16 cellular contexts compared by ENCODE assay signal in the genomic region with DNA sequence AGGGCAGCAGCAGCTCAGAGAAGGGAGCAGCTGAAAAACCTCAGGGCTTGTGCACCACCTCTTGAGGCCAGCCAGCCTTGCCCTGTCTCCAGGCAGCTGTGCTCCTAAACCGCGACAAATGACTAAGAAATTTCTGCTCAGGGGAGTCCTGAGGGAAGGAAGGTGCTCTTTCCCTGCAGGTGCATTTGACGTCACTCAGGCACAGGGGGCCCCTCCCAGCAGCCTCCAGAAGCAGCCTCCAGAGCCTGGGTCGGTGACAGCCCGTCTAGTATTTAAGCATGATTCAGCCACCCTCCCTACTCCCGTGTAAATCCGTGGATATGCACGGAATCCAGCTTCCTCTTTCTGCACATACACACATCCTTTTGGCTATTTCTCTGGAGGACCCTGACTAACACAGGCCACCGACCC.
A peak's percentile ranks its signal among the peaks of the same experiment; 100 is the strongest.
DNase-seq lines count a peak whose midpoint lies in the region; ATAC-seq and TF ChIP-seq lines count a peak whose summit lies in the region.
"Had no signal": no experiment of that assay in that cellular context is flagged by ENCODE, and none has a peak within 500 bp of the region (broad histone marks: within the 10 kb centered on the region; RNA-seq: fewer than 3 reads in every experiment).

No MANE protein-coding gene starts in this region.

- H3K27ac ChIP-seq in H9 (ENCODE audit: insufficient read length, low read depth, low read length), result no peak overlapping the region
- peak overlapping the region; percentile 94 for H3K27ac ChIP-seq in PC-3 (ENCODE audit: low read length)
- no peak overlapping the region for H3K27ac ChIP-seq in RWPE1
- H3K27ac ChIP-seq: brain microvascular endothelial cell, left ventricle myocardium inferior, neutrophil, thyroid gland had no signal

- WGBS in H9 (ENCODE audit: extremely low coverage, insufficient read length, low lambda C conversion rate), result no CpG with 5 or more reads among the region's 9 CpGs

- no peak overlapping the region for H2BK5ac ChIP-seq in H9 (ENCODE audit: insufficient read length, low read length)

- ATAC-seq in PC-3 (peak; percentile 67), natural killer cell (no peak)

- no peak overlapping the region for H4K91ac ChIP-seq in H9 (ENCODE audit: insufficient read length, low read depth, low read length)

- H4K5ac ChIP-seq in H9 (ENCODE audit: insufficient read length, low read depth, low read length), result no peak overlapping the region

- H3K36me3 ChIP-seq in PC-3 (ENCODE audit: low read depth, low read length) (no peaks in the 10 kb centered on the region), kidney epithelial cell (ENCODE audit: control insufficient read depth, insufficient read depth, low read length) (no peaks in the 10 kb centered on the region)
- H3K36me3 ChIP-seq: brain microvascular endothelial cell, left ventricle myocardium inferior, neutrophil, thyroid gland had no signal

- H3K14ac ChIP-seq in H9 (ENCODE audit: insufficient read depth, low read length), result peak overlapping the region; percentile 46; the same call in 1 of the 2 replicates

- H3K4me3 Mint-ChIP-seq in H9 (no peak overlapping the region), natural killer cell (no peak overlapping the region), osteocyte (ENCODE audit: unreplicated experiment) (no peak overlapping the region), immature natural killer cell (no peak overlapping the region)
- H3K4me3 Mint-ChIP-seq: T-helper 1 cell treated with Interleukin-12 subunit alpha and Interleukin-12 subunit beta and Interleukin-4 antibody, amounts not matched to agents 30 μg/mL and 1 μg/mL, for 36 hours had no signal

- no peak overlapping the region for H2BK20ac ChIP-seq in H9 (ENCODE audit: low read depth, low read length, poor library complexity, severe bottlenecking)

- H2AFZ ChIP-seq in H9 (ENCODE audit: low read length), result no peak overlapping the region
- no peak overlapping the region for H2AFZ ChIP-seq in PC-3 (ENCODE audit: low read length)

- no peaks in the 10 kb centered on the region for H3K9me2 ChIP-seq in PC-3 (replicated peaks; ENCODE audit: low read length)

- POLR2A ChIA-PET in PC-3 (lab: Charles Lee; ENCODE audit: unreplicated experiment), result interaction anchor here (0.6 kb wide), 2 partner anchors 559 to 1617 kb away, joined by 3 to 4 read pairs; no protein-coding TSS in a partner anchor
- POLR2A ChIA-PET in RWPE1 (lab: Yijun Ruan, JAX; ENCODE audit: low non-redundant PET), result no interaction called here

- no peak overlapping the region for H3K56ac ChIP-seq in H9 (ENCODE audit: insufficient read length, low read depth, low read length)

- BruUV-seq in PC-3 (replicated peaks; lab: Mats Ljungman, UMichigan), result no TSS peak

- H2BK12ac ChIP-seq in H9 (ENCODE audit: insufficient read length, low read depth, low read length), result no peak overlapping the region

- H3K23me2 ChIP-seq in H9 (ENCODE audit: insufficient read length, low read depth, low read length, poor library complexity, severe bottlenecking), result no peaks in the 10 kb centered on the region

- H3K27me3 ChIP-seq in H9 (ENCODE audit: insufficient read depth, low read length), result no peaks in the 10 kb centered on the region
- no peaks in the 10 kb centered on the region for H3K27me3 ChIP-seq in PC-3 (ENCODE audit: low read length)
- H3K27me3 ChIP-seq in kidney epithelial cell (ENCODE audit: control insufficient read depth, insufficient read depth, low read length), result no peaks in the 10 kb centered on the region
- H3K27me3 ChIP-seq: brain microvascular endothelial cell, thyroid gland had no signal

- no peak overlapping the region for H2BK120ac ChIP-seq in H9 (ENCODE audit: low read depth, low read length, poor library complexity, severe bottlenecking)

- H4K8ac ChIP-seq in H9 (replicated peaks; ENCODE audit: insufficient read length, low read depth, low read length), result no peak overlapping the region

- H3K4me1 Mint-ChIP-seq in H9, result peaks cover 10 to 17% of the 10 kb centered on the region in 2 experiments
- H3K4me1 Mint-ChIP-seq in natural killer cell, result no peaks in the 10 kb centered on the region
- H3K4me1 Mint-ChIP-seq in osteocyte (ENCODE audit: unreplicated experiment), result peaks cover 6% of the 10 kb centered on the region
- no peaks in the 10 kb centered on the region for H3K4me1 Mint-ChIP-seq in immature natural killer cell

- no peak overlapping the region for H2AK5ac ChIP-seq in H9 (ENCODE audit: insufficient read length, low read length)

- no peak overlapping the region for H3T11ph ChIP-seq in H9 (ENCODE audit: low read length)

- peak; percentile 42 for DNase-seq in A172 (ENCODE audit: low spot score)
- DNase-seq in H9, result no peak
- DNase-seq in PC-3, result peak; percentile 86
- DNase-seq in kidney epithelial cell (ENCODE audit: low read depth), result peak; percentile 63
- DNase-seq in natural killer cell, result no peak
- no peak for DNase-seq in osteocyte (ENCODE audit: extremely low spot score, unreplicated experiment)
- no peak for DNase-seq in immature natural killer cell
- no peak for DNase-seq in RWPE1 (ENCODE audit: low spot score)
- DNase-seq: DMS 273 treated with DMSO at 0.1 percent for 48 hours; effector memory CD4-positive, alpha-beta T cell; left ventricle myocardium inferior; stimulated activated CD4-positive, alpha-beta T cell treated with anti-CD3 and anti-CD28 coated beads, Interleukin-12 subunit alpha, Interleukin-12 subunit beta, amount 100 ng/mL, for 4 hours; thyroid gland had no signal

- CTCF ChIA-PET in PC-3 (lab: Charles Lee), result no interaction called here
- CTCF ChIA-PET in RWPE1 (lab: Yijun Ruan, JAX), result interaction anchor here (0.5 to 1.1 kb wide), 3 partner anchors 559 to 1161 kb away, joined by 3 to 6 read pairs (median 4); no protein-coding TSS in a partner anchor

- H3K36me3 Mint-ChIP-seq in H9 (ENCODE audit: insufficient read depth in 1 of 3, low read depth in 3 of 3) (no peaks in the 10 kb centered on the region; a peak in 1 of 7 replicates), natural killer cell (no peaks in the 10 kb centered on the region), osteocyte (ENCODE audit: unreplicated experiment) (no peaks in the 10 kb centered on the region), immature natural killer cell (peaks cover 0 to 4% (median 3%) of the 10 kb centered on the region in 3 donors)

- no peak overlapping the region for H3K4ac ChIP-seq in H9 (ENCODE audit: low read depth, low read length)

- H3K9me3 ChIP-seq in H9 (ENCODE audit: control insufficient read depth, low read depth, low read length) (no peaks in the 10 kb centered on the region), PC-3 (ENCODE audit: low read length) (no peaks in the 10 kb centered on the region)
- H3K9me3 ChIP-seq: left ventricle myocardium inferior, neutrophil, thyroid gland had no signal

- H3F3A ChIP-seq in PC-3 (ENCODE audit: low read length, unreplicated experiment), result peaks cover 4% of the 10 kb centered on the region

- no peaks in the 10 kb centered on the region for H3K79me1 ChIP-seq in H9 (ENCODE audit: insufficient read depth, low read depth, low read length, poor library complexity, severe bottlenecking)

- H3K4me3 ChIP-seq in PC-3 (ENCODE audit: low read length) (peak overlapping the region; percentile 24; the same call in 1 of the 2 replicates), kidney epithelial cell (ENCODE audit: low read depth, low read length) (no peak overlapping the region)
- H3K4me3 ChIP-seq: left ventricle myocardium inferior, thyroid gland had no signal

- no peak overlapping the region for H3K23ac ChIP-seq in H9 (ENCODE audit: insufficient read length, low read depth, low read length)

- H3K79me2 ChIP-seq in H9 (ENCODE audit: insufficient read depth, low read length), result no peaks in the 10 kb centered on the region
- H3K79me2 ChIP-seq in PC-3 (ENCODE audit: low read length), result no peaks in the 10 kb centered on the region

- no peak for TF ChIP-seq CTCF in H9 (conservative IDR thresholded peaks at IDR 0.05)
- no peak for TF ChIP-seq CTCF in PC-3 (conservative IDR thresholded peaks at IDR 0.05; ENCODE audit: low read depth, low read length)
- TF ChIP-seq CTCF in kidney epithelial cell (IDR thresholded peaks at IDR 0.05; ENCODE audit: insufficient read depth, low read length, poor library complexity, severe bottlenecking), result no peak
- no peak for TF ChIP-seq CTCF in natural killer cell (IDR thresholded peaks at IDR 0.05)
- TF ChIP-seq CTCF in osteocyte (IDR thresholded peaks at IDR 0.05), result no peak
- no peak for TF ChIP-seq CTCF in RWPE1 (conservative IDR thresholded peaks at IDR 0.05; ENCODE audit: low read depth)

- intact Hi-C loops in PC-3 (cut with micrococcal nuclease), result no loop called here
- intact Hi-C loops in natural killer cell (cut with micrococcal nuclease), result no loop called here

- H3K4me1 ChIP-seq in H9 (ENCODE audit: insufficient read depth, low read length), result no peaks in the 10 kb centered on the region
- peaks cover 24% of the 10 kb centered on the region for H3K4me1 ChIP-seq in PC-3 (ENCODE audit: insufficient read depth, low read length)
- H3K4me1 ChIP-seq: left ventricle myocardium inferior, thyroid gland had no signal

- no peak overlapping the region for H2BK15ac ChIP-seq in H9 (ENCODE audit: low read depth, low read length)

- no peaks in the 10 kb centered on the region for H3K9me3 Mint-ChIP-seq in H9
- H3K9me3 Mint-ChIP-seq in natural killer cell, result no peaks in the 10 kb centered on the region
- H3K9me3 Mint-ChIP-seq in osteocyte (ENCODE audit: unreplicated experiment), result no peaks in the 10 kb centered on the region
- H3K9me3 Mint-ChIP-seq in immature natural killer cell, result no peaks in the 10 kb centered on the region

- H3K27me3 Mint-ChIP-seq in H9 (ENCODE audit: low read depth) (peaks cover 2% of the 10 kb centered on the region), natural killer cell (ENCODE audit: low read depth in 2 of 2) (no peaks in the 10 kb centered on the region), osteocyte (ENCODE audit: unreplicated experiment) (no peaks in the 10 kb centered on the region), immature natural killer cell (ENCODE audit: low read depth in 3 of 3) (peaks cover 2 to 3% (median 3%) of the 10 kb centered on the region in 3 donors)

- H3K4me2 ChIP-seq in H9 (ENCODE audit: insufficient read depth, insufficient read length, low read length) (no peak overlapping the region), PC-3 (ENCODE audit: low read length) (peak overlapping the region; percentile 73)

- H3K27ac Mint-ChIP-seq in H9 (no peak overlapping the region), natural killer cell (no peak overlapping the region), osteocyte (ENCODE audit: unreplicated experiment) (no peak overlapping the region), immature natural killer cell (no peak overlapping the region)
- H3K27ac Mint-ChIP-seq: T-helper 1 cell treated with Interleukin-12 subunit alpha and Interleukin-12 subunit beta and Interleukin-4 antibody, amounts not matched to agents 30 μg/mL and 1 μg/mL, for 36 hours had no signal

- H3K9ac ChIP-seq in H9 (ENCODE audit: extremely low read depth, insufficient read length, low read length) (no peak overlapping the region), PC-3 (ENCODE audit: low read length) (peak overlapping the region; percentile 67)

- no peak overlapping the region for H3K18ac ChIP-seq in H9 (ENCODE audit: insufficient read length, low read depth, low read length)

- H4K20me1 ChIP-seq in H9 (ENCODE audit: control insufficient read depth, insufficient read depth, insufficient read length), result no peaks in the 10 kb centered on the region
- H4K20me1 ChIP-seq in PC-3 (ENCODE audit: low read length), result no peaks in the 10 kb centered on the region

Comparison
In these comparisons a context has a peak if more than half of its experiments do, and no peak if none do; other contexts are left out.
1. DNase-seq: peak in A172 (single experiment), PC-3 (single experiment) and kidney epithelial cell (single experiment); none in H9 (single experiment), natural killer cell (single experiment), osteocyte (single experiment), immature natural killer cell (0 of 3) and RWPE1 (single experiment).